Comparison of ENCODE assay signal across 22 cellular contexts in the genomic region with DNA sequence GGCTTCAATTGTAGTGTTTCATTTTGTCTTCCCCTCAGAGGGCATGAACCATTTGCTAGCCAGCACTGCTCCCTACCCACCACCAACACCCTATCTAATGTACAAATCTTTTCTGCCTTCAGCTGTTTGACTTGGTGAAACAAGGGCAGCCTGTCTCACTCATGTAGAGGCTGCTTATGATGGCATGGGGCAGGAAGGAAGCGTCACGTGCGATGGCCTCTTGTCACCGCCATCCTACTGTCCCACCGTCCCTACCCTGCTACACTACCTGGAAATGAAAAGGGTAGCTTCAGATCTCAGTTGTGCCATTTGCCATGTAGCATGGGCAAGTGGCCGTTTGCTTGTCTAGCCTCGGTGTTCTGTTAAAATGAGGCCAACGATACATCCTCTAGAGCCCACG. TPM values are rescaled to one million over a fixed set of nuclear protein-coding genes. Genes with fewer than 3 reads are reported as not detected.
DNase-seq lines count a peak whose midpoint lies in the region; ATAC-seq, FAIRE-seq and TF ChIP-seq lines count a peak whose summit lies in the region.
"Had no signal": no experiment of that assay in that cellular context is flagged by ENCODE, and none has a peak within 500 bp of the region (broad histone marks: within the 10 kb centered on the region; RNA-seq: fewer than 3 reads in every experiment).

No MANE protein-coding gene starts in this region.

- no peak for ATAC-seq in natural killer cell

- H3K9me3 ChIP-seq in BLaER1: no peaks in the 10 kb centered on the region
- no peaks in the 10 kb centered on the region for H3K9me3 ChIP-seq in OCI-LY1 (ENCODE audit: low read length)
- H3K9me3 ChIP-seq: neutrophil, psoas muscle, upper lobe of right lung had no signal

- H3K4me2 ChIP-seq in BLaER1 (peak overlapping the region; percentile 43), OCI-LY1 (ENCODE audit: low read length) (peak overlapping the region; percentile 2; the same call in 1 of the 2 replicates)

- peaks cover 24% of the 10 kb centered on the region for H4K20me1 ChIP-seq in BLaER1
- no peaks in the 10 kb centered on the region for H4K20me1 ChIP-seq in OCI-LY1 (ENCODE audit: insufficient read depth, low read length)

- H3K36me3 Mint-ChIP-seq in natural killer cell: no peaks in the 10 kb centered on the region
- H3K36me3 Mint-ChIP-seq in activated CD4-positive, alpha-beta memory T cell treated with anti-CD3 and anti-CD28 coated beads for 36 hours: no peaks in the 10 kb centered on the region

- no peak overlapping the region for H3K4me3 ChIP-seq in BLaER1
- no peak overlapping the region for H3K4me3 ChIP-seq in OCI-LY1 (ENCODE audit: low read depth, low read length, poor library complexity, severe bottlenecking)
- no peak overlapping the region for H3K4me3 ChIP-seq in coronary artery
- H3K4me3 ChIP-seq: cardiac muscle cell, GM12878, psoas muscle, upper lobe of right lung had no signal

- POLR2A ChIA-PET in activated CD4-positive, alpha-beta memory T cell treated with anti-CD3 and anti-CD28 coated beads for 36 hours (lab: Charles Lee): interaction anchor here (1.8 kb wide), 1 partner anchor 137 kb away, joined by 9 read pairs; no protein-coding TSS in a partner anchor

- FAIRE-seq in GM19239 (lab: Jason Lieb, UNC): no peak

- TF ChIP-seq CTCF in OCI-LY1 (IDR thresholded peaks at IDR 0.05; ENCODE audit: low read length): no peak
- no peak for TF ChIP-seq CTCF in coronary artery (IDR thresholded peaks at IDR 0.05)
- TF ChIP-seq CTCF in natural killer cell (IDR thresholded peaks at IDR 0.05): no peak

- H3K9me3 Mint-ChIP-seq in natural killer cell: no peaks in the 10 kb centered on the region
- H3K9me3 Mint-ChIP-seq in activated CD4-positive, alpha-beta memory T cell treated with anti-CD3 and anti-CD28 coated beads for 36 hours: no peaks in the 10 kb centered on the region
- H3K9me3 Mint-ChIP-seq: activated naive CD4-positive, alpha-beta T cell treated with anti-CD3 and anti-CD28 coated beads, Interleukin-2, amount 10 ng/mL, durations not matched to agents 7 days and 5 days; activated T-cell treated with anti-CD3 and anti-CD28 coated beads, Interleukin-2, amount 50 U/mL, for 24 hours; dendritic cell treated with granulocyte-macrophage colony-stimulating factor and Interleukin-4, amounts not matched to agents 40 ng/mL and 50 ng/mL, for 4 days; H9 had no signal

- H3K27me3 ChIP-seq in BLaER1 (no peaks in the 10 kb centered on the region), OCI-LY1 (ENCODE audit: insufficient read depth, low read length) (no peaks in the 10 kb centered on the region)
- H3K27me3 ChIP-seq: cardiac muscle cell, neutrophil, upper lobe of right lung had no signal

- no peaks in the 10 kb centered on the region for H3K9me2 ChIP-seq in OCI-LY1 (ENCODE audit: low read depth, low read length)

- DNase-seq in coronary artery (ENCODE audit: low spot score) (peak; percentile 68), natural killer cell (no peak), NCI-H146 treated with DMSO at 0.1 percent for 48 hours (lab: John Stamatoyannopoulos, UW; ENCODE audit: unreplicated experiment) (no peak), GM19239 (ENCODE audit: insufficient read length, low spot score) (no peak)
- DNase-seq in stimulated activated CD4-positive, alpha-beta T cell treated with anti-CD3 and anti-CD28 coated beads, Interleukin-15, amount 100 ng/mL, for 24 hours: no peak
- no peak for DNase-seq in activated CD4-positive, alpha-beta memory T cell treated with anti-CD3 and anti-CD28 coated beads for 36 hours
- DNase-seq: H9, upper lobe of right lung had no signal

- H3K27ac ChIP-seq in BLaER1: no peak overlapping the region
- H3K27ac ChIP-seq in OCI-LY1 (ENCODE audit: low read depth, low read length, poor library complexity, severe bottlenecking): no peak overlapping the region
- H3K27ac ChIP-seq in coronary artery: no peak overlapping the region
- H3K27ac ChIP-seq: cardiac muscle cell, upper lobe of right lung had no signal

- H2AFZ ChIP-seq in OCI-LY1 (ENCODE audit: low read length): no peak overlapping the region

- peaks cover 62% of the 10 kb centered on the region for H3K4me1 ChIP-seq in BLaER1
- H3K4me1 ChIP-seq in OCI-LY1 (ENCODE audit: insufficient read depth, low read length, severe bottlenecking): peaks cover 17% of the 10 kb centered on the region

- peak overlapping the region; percentile 81 to 83 for H3K27ac Mint-ChIP-seq in natural killer cell
- H3K27ac Mint-ChIP-seq in activated CD4-positive, alpha-beta memory T cell treated with anti-CD3 and anti-CD28 coated beads for 36 hours: no peak overlapping the region
- H3K27ac Mint-ChIP-seq: B cell; dendritic cell treated with granulocyte-macrophage colony-stimulating factor and Interleukin-4, amounts not matched to agents 40 ng/mL and 50 ng/mL, for 4 days had no signal

- intact Hi-C loops in natural killer cell (cut with micrococcal nuclease): no loop called here
- intact Hi-C loops in activated CD4-positive, alpha-beta memory T cell treated with anti-CD3 and anti-CD28 coated beads for 36 hours (cut with micrococcal nuclease): loop anchor here (2.0 kb wide), 1 partner anchor 130 kb away; no protein-coding TSS in a partner anchor

- H3K4me1 Mint-ChIP-seq in natural killer cell: peaks cover 24 to 26% of the 10 kb centered on the region in 2 donors
- peaks cover 14% of the 10 kb centered on the region for H3K4me1 Mint-ChIP-seq in activated CD4-positive, alpha-beta memory T cell treated with anti-CD3 and anti-CD28 coated beads for 36 hours (ENCODE audit: low read depth)

- CTCF ChIA-PET in activated CD4-positive, alpha-beta memory T cell treated with anti-CD3 and anti-CD28 coated beads for 36 hours (lab: Charles Lee): interaction anchor here (0.6 to 9.8 kb wide), 36 partner anchors 10 to 793 kb away, joined by 3 to 498 read pairs (median 5); a partner anchor contains a TSS

- no peaks in the 10 kb centered on the region for H3F3A ChIP-seq in OCI-LY1 (ENCODE audit: insufficient read depth, low read length)

- H3K4me3 Mint-ChIP-seq in natural killer cell: no peak overlapping the region
- H3K4me3 Mint-ChIP-seq in activated CD4-positive, alpha-beta memory T cell treated with anti-CD3 and anti-CD28 coated beads for 36 hours: no peak overlapping the region
- H3K4me3 Mint-ChIP-seq: activated CD4-positive, alpha-beta T cell treated with anti-CD3 and anti-CD28 coated beads for 36 hours; activated naive CD4-positive, alpha-beta T cell treated with anti-CD3 and anti-CD28 coated beads, Interleukin-2, amount 10 ng/mL, durations not matched to agents 7 days and 5 days; activated T-cell treated with anti-CD3 and anti-CD28 coated beads, Interleukin-2, amount 50 U/mL, for 24 hours; B cell; dendritic cell treated with granulocyte-macrophage colony-stimulating factor and Interleukin-4, amounts not matched to agents 40 ng/mL and 50 ng/mL, for 4 days; H9 had no signal

- no peaks in the 10 kb centered on the region for H3K27me3 Mint-ChIP-seq in natural killer cell (ENCODE audit: low read depth in 2 of 2)
- no peaks in the 10 kb centered on the region for H3K27me3 Mint-ChIP-seq in activated CD4-positive, alpha-beta memory T cell treated with anti-CD3 and anti-CD28 coated beads for 36 hours
- H3K27me3 Mint-ChIP-seq: activated CD4-positive, alpha-beta T cell treated with anti-CD3 and anti-CD28 coated beads for 36 hours; activated naive CD4-positive, alpha-beta T cell treated with anti-CD3 and anti-CD28 coated beads, Interleukin-2, amount 10 ng/mL, durations not matched to agents 7 days and 5 days; activated T-cell treated with anti-CD3 and anti-CD28 coated beads, Interleukin-2, amount 50 U/mL, for 24 hours; B cell; dendritic cell treated with granulocyte-macrophage colony-stimulating factor and Interleukin-4, amounts not matched to agents 40 ng/mL and 50 ng/mL, for 4 days had no signal

- H3K36me3 ChIP-seq in BLaER1 (peaks cover 56% of the 10 kb centered on the region), OCI-LY1 (ENCODE audit: insufficient read depth, low read length) (peaks cover 31% of the 10 kb centered on the region)
- H3K36me3 ChIP-seq: cardiac muscle cell had no signal

- H3K9ac ChIP-seq in BLaER1 (no peak overlapping the region), OCI-LY1 (ENCODE audit: low read length) (no peak overlapping the region)

- no peaks in the 10 kb centered on the region for H3K79me2 ChIP-seq in OCI-LY1 (ENCODE audit: insufficient read depth, low read length)

RNA-seq across cellular contexts. Expression of a gene that starts 29.9 kb away (rescaled TPM):
- total RNA-seq in natural killer cell: not detected
- total RNA-seq in activated CD4-positive, alpha-beta memory T cell treated with anti-CD3 and anti-CD28 coated beads for 36 hours: not detected
- total RNA-seq: A673; activated CD4-positive, alpha-beta T cell treated with anti-CD3 and anti-CD28 coated beads for 36 hours; activated CD8-positive, alpha-beta memory T cell treated with anti-CD3 and anti-CD28 coated beads for 36 hours; B cell; cardiac muscle cell; GM12878; H9; lung microvascular endothelial cell; psoas muscle; upper lobe of right lung had no signal
